ENCODE assay signal across 12 cellular contexts in the genomic region with DNA sequence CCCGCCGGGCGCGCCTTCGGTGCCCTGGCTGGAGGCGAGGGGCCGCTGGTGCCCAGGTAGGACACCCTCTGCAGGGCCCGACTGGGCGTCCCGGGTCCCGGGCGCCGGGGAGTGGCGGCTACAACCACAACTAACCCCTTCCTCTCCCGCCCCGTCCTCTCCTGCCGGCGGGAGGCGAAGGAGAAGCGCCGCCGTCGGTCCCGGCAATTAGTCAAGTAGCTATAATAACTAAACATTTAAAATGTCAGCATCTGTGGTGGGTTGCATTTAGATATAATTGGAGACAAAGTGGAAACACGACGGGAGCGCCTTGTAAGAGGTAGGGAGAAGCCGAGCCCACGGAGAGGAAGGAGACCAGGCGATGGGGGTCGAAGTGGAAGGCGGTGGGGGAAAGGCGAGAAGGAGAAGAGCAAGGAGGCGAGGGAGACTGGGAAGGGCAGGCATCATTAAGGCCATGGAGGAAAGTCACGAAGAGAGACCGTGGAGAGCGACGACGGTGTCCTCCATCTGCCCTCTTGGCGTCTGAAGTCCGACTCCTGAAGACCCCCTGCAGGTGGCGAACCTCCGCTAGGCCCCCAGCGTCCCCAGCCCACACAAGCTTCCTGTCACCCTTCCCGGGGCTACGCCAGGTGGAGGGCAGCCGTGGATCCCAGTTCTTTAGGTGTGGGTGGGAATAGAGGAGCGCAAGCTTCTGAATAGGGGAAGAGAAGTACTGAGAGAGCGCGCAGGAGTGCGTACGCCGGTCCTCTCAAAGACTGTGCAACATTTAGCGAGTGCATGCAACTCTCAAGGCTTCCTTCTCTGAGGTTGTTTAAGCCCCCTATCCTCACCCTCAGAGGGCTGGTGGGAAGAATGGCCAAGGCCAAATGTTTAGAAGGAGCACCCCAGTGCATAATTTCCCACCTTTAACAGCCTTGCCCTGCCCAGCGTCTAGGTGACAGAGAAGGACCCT. TPM values are rescaled to one million over a fixed set of nuclear protein-coding genes. Genes with fewer than 3 reads are reported as not detected.
A peak's percentile ranks its signal among the peaks of the same experiment; 100 is the strongest.
DNase-seq lines count a peak whose midpoint lies in the region; ATAC-seq and TF ChIP-seq lines count a peak whose summit lies in the region.
"Had no signal": no experiment of that assay in that cellular context is flagged by ENCODE, and none has a peak within 500 bp of the region (broad histone marks: within the 10 kb centered on the region; RNA-seq: fewer than 3 reads in every experiment).

No MANE protein-coding gene starts in this region.

- H3K4me3 ChIP-seq in AG09309 (ENCODE audit: control insufficient read depth, low read depth, low read length) (peak overlapping the region; percentile 68), HEK293 (ENCODE audit: low read depth, low read length) (peak overlapping the region; percentile 59), brain microvascular endothelial cell (ENCODE audit: low read depth, low read length) (peak overlapping the region; percentile 68), SJCRH30 (no peak overlapping the region), tibial artery (no peak overlapping the region)

- peaks cover 25% of the 10 kb centered on the region for H3K27me3 ChIP-seq in brain microvascular endothelial cell (replicated peaks)
- H3K27me3 ChIP-seq in SJCRH30: peaks cover 4% of the 10 kb centered on the region; the same call in 1 of the 2 replicates
- H3K27me3 ChIP-seq in tibial artery: peaks cover 0 to 54% of the 10 kb centered on the region in 2 donors

- TF ChIP-seq CTCF in AG09309 (IDR thresholded peaks at IDR 0.05; ENCODE audit: control insufficient read depth, insufficient read depth, low read depth, low read length, missing control alignments): no peak
- TF ChIP-seq CTCF in HEK293 (tag by site-specific recombination; IDR thresholded peaks at IDR 0.05): peak; percentile 29; the same call in 1 of the 2 replicates
- TF ChIP-seq CTCF in brain microvascular endothelial cell (IDR thresholded peaks at IDR 0.05; ENCODE audit: low read depth, low read length, missing control alignments): no peak
- no peak for TF ChIP-seq CTCF in mesothelial cell of epicardium (IDR thresholded peaks at IDR 0.05; ENCODE audit: unreplicated experiment)
- no peak for TF ChIP-seq CTCF in tibial artery (IDR thresholded peaks at IDR 0.05)

- H3K36me3 ChIP-seq in HEK293 (ENCODE audit: control insufficient read depth in 2 of 2, insufficient read depth in 1 of 2, low read length in 2 of 2) (no peaks in the 10 kb centered on the region), brain microvascular endothelial cell (replicated peaks) (no peaks in the 10 kb centered on the region), SJCRH30 (no peaks in the 10 kb centered on the region), tibial artery (no peaks in the 10 kb centered on the region)
- H3K36me3 ChIP-seq: neutrophil had no signal

- peaks cover 17% of the 10 kb centered on the region for H3K4me1 Mint-ChIP-seq in mesothelial cell of epicardium

- ATAC-seq in HG03175 (IDR thresholded peaks at IDR 0.05; ENCODE audit: unreplicated experiment) (no peak), GM19328 (IDR thresholded peaks at IDR 0.05; ENCODE audit: unreplicated experiment) (no peak)

- peaks cover 12% of the 10 kb centered on the region for H3K9me3 Mint-ChIP-seq in mesothelial cell of epicardium

- H3K27ac ChIP-seq in HEK293 (ENCODE audit: extremely low read depth, low read depth, low read length) (peak overlapping the region; percentile 65; the same call in 1 of the 2 replicates), brain microvascular endothelial cell (no peak overlapping the region), SJCRH30 (no peak overlapping the region), tibial artery (no peak overlapping the region)
- H3K27ac ChIP-seq: HL-60, neutrophil had no signal

- in situ Hi-C loops in brain microvascular endothelial cell (cut with HindIII; ENCODE audit: low pct_ligation_motif_present, low sequenced_read_pairs): loop anchor here (25.0 kb wide), 1 partner anchor 105 kb away; no protein-coding TSS in a partner anchor

- no peak for DNase-seq in AG09309 (ENCODE audit: low read depth)
- no peak for DNase-seq in brain microvascular endothelial cell
- no peak for DNase-seq in mesothelial cell of epicardium (ENCODE audit: low spot score in 2 of 2, unreplicated experiment in 2 of 2)
- DNase-seq in SJCRH30: no peak
- no peak for DNase-seq in tibial artery
- DNase-seq: GDM1, NCI-H526 treated with DMSO at 0.1 percent for 48 hours had no signal

- H3K36me3 Mint-ChIP-seq in mesothelial cell of epicardium: peaks cover 3% of the 10 kb centered on the region

- H3K27ac Mint-ChIP-seq in mesothelial cell of epicardium: no peak overlapping the region

- peak overlapping the region; percentile 59 for H3K4me3 Mint-ChIP-seq in mesothelial cell of epicardium

- peaks cover 89% of the 10 kb centered on the region for H3K27me3 Mint-ChIP-seq in mesothelial cell of epicardium (ENCODE audit: low read depth)

- intact Hi-C loops in tibial artery (cut with DNase I; ENCODE audit: low total_unique reads): no loop called here

- CTCF ChIA-PET in HEK293 (lab: Yijun Ruan, JAX): interaction anchor here (0.6 to 13.8 kb wide), 7 partner anchors 25 to 278 kb away, joined by 3 to 100 read pairs (median 4); no protein-coding TSS in a partner anchor

- no peaks in the 10 kb centered on the region for H3K9me3 ChIP-seq in HEK293 (ENCODE audit: control insufficient read depth, insufficient read depth, low read depth, low read length)
- H3K9me3 ChIP-seq in SJCRH30 (replicated peaks): peaks cover 14% of the 10 kb centered on the region
- no peaks in the 10 kb centered on the region for H3K9me3 ChIP-seq in tibial artery
- H3K9me3 ChIP-seq: neutrophil had no signal

- POLR2A ChIA-PET in HEK293 (lab: Yijun Ruan, JAX): interaction anchor here (1.5 to 1.9 kb wide), 3 partner anchors 8 to 75 kb away, joined by 3 to 7 read pairs (median 4); no protein-coding TSS in a partner anchor

- peaks cover 13% of the 10 kb centered on the region for H3K4me1 ChIP-seq in HEK293 (ENCODE audit: control insufficient read depth, insufficient read depth, low read length)
- H3K4me1 ChIP-seq in SJCRH30: no peaks in the 10 kb centered on the region
- peaks cover 0 to 23% (median 17%) of the 10 kb centered on the region in 4 donors for H3K4me1 ChIP-seq in tibial artery

TF ChIP-seq in HEK293, 187 proteins besides CTCF, POLR2A, EP300 and RAD21:
- TF ChIP-seq ZBTB20 (tag by site-specific recombination; IDR thresholded peaks at IDR 0.05): peak; percentile 71
- TF ChIP-seq ZFHX2 (tag by site-specific recombination; conservative IDR thresholded peaks at IDR 0.05): peak; percentile 36; the same call in 1 of the 2 replicates
- peak; percentile 81 for TF ChIP-seq GLIS2 (tag by site-specific recombination; IDR thresholded peaks at IDR 0.05)
- TF ChIP-seq HOXA7 (CRISPR knock-in tag; IDR thresholded peaks at IDR 0.05; ENCODE audit: borderline replicate concordance): no peak
- TF ChIP-seq ZNF10 (tag by site-specific recombination; IDR thresholded peaks at IDR 0.05): peak; percentile 20; the same call in 1 of the 2 replicates
- no peak for TF ChIP-seq ZNF138 (tag by site-specific recombination; IDR thresholded peaks at IDR 0.05; ENCODE audit: borderline replicate concordance)
- TF ChIP-seq ZBTB8A (tag by site-specific recombination; IDR thresholded peaks at IDR 0.05): peak; percentile 84
- TF ChIP-seq ZNF513 (tag by site-specific recombination; IDR thresholded peaks at IDR 0.05): peak; percentile 18; the same call in 1 of the 2 replicates
- TF ChIP-seq ZNF133 (tag by site-specific recombination; IDR thresholded peaks at IDR 0.05): peak; percentile 74
- no peak for TF ChIP-seq ZNF404 (tag by site-specific recombination; IDR thresholded peaks at IDR 0.05)
- 0 out of 2 replicates have a peak, but pooled peaks have one; percentile 13 for TF ChIP-seq KLF8 (tag by site-specific recombination; IDR thresholded peaks at IDR 0.05)
- TF ChIP-seq ZSCAN4 (tag by site-specific recombination; IDR thresholded peaks at IDR 0.05): no peak
- TF ChIP-seq ZNF341 (tag by site-specific recombination; IDR thresholded peaks at IDR 0.05; ENCODE audit: low read depth): peak; percentile 95

RNA-seq across cellular contexts. Expression of gene CNIH3, which starts 1.6 kb away (rescaled TPM):
- 7.3 to 9.2 TPM (median 8.3 TPM) in 3 replicates for total RNA-seq in mesothelial cell of epicardium
- total RNA-seq in SJCRH30 (2014; rRNA removed; shearing (Covaris generic)): 0.49 and 0.61 TPM in 2 replicates

Comparison
In these comparisons a context has a peak if more than half of its experiments do, and no peak if none do; other contexts are left out.
1. H3K4me3 ChIP-seq: peak in AG09309 (single experiment), HEK293 (single experiment) and brain microvascular endothelial cell (single experiment); none in SJCRH30 (single experiment) and tibial artery (0 of 2).